1 cellular context compared by ENCODE assay signal in genomic region chr20:57586370-57586793, GRCh38.
TF ChIP-seq lines count a peak whose summit lies in the region.

No MANE protein-coding gene starts in this region.

TF ChIP-seq in HepG2, 621 proteins besides CTCF, POLR2A, EP300 and RAD21 (continued from another document and continues in another):
- TF ChIP-seq DMTF1 (CRISPR knock-in tag; IDR thresholded peaks at IDR 0.05) = no peak
- TF ChIP-seq PTBP1 (IDR thresholded peaks at IDR 0.05; ENCODE audit: low read depth, low read length, poor library complexity, severe bottlenecking) = no peak
- TF ChIP-seq ZBTB3 (CRISPR knock-in tag; IDR thresholded peaks at IDR 0.05; ENCODE audit: borderline replicate concordance, low read depth) = no peak
- TF ChIP-seq ZEB1 (IDR thresholded peaks at IDR 0.05; ENCODE audit: insufficient replicate concordance, low read depth) = no peak
- TF ChIP-seq IRF2 (CRISPR knock-in tag; IDR thresholded peaks at IDR 0.05) = peak; percentile 71
- TF ChIP-seq SKIL (CRISPR knock-in tag; IDR thresholded peaks at IDR 0.05; ENCODE audit: borderline replicate concordance) = no peak; the same call in 1 of the 2 replicates
- no peak for TF ChIP-seq ZBTB46 (CRISPR knock-in tag; IDR thresholded peaks at IDR 0.05; ENCODE audit: borderline replicate concordance)
- TF ChIP-seq SNAI1 (CRISPR knock-in tag; IDR thresholded peaks at IDR 0.05; ENCODE audit: borderline replicate concordance) = no peak
- TF ChIP-seq ZNF224 (CRISPR knock-in tag; IDR thresholded peaks at IDR 0.05) = no peak
- no peak; the same call in 1 of the 2 replicates for TF ChIP-seq YEATS2 (CRISPR knock-in tag; IDR thresholded peaks at IDR 0.05; ENCODE audit: borderline replicate concordance)
- peak; percentile 96 for TF ChIP-seq MTA1 (CRISPR knock-in tag; IDR thresholded peaks at IDR 0.05; ENCODE audit: borderline replicate concordance)
- peak; percentile 87 for TF ChIP-seq MED1 (CRISPR knock-in tag; IDR thresholded peaks at IDR 0.05)
- no peak for TF ChIP-seq FOXJ3 (CRISPR knock-in tag; IDR thresholded peaks at IDR 0.05; ENCODE audit: borderline replicate concordance)
- TF ChIP-seq NRL (CRISPR knock-in tag; IDR thresholded peaks at IDR 0.05; ENCODE audit: borderline replicate concordance) = no peak
- TF ChIP-seq ZNF557 (CRISPR knock-in tag; IDR thresholded peaks at IDR 0.05) = 0 out of 2 replicates have a peak, but pooled peaks have one; percentile 44
- peak; percentile 51; the same call in 1 of the 2 replicates for TF ChIP-seq JUN (CRISPR knock-in tag; IDR thresholded peaks at IDR 0.05)
- TF ChIP-seq SIN3B (IDR thresholded peaks at IDR 0.05; ENCODE audit: low read length) = no peak
- peak; percentile 65 for TF ChIP-seq TEAD3 (CRISPR knock-in tag; optimal IDR thresholded peaks at IDR 0.05; ENCODE audit: borderline replicate concordance)
- peak; percentile 77 for TF ChIP-seq HOXA3 (CRISPR knock-in tag; IDR thresholded peaks at IDR 0.05)
- peak; percentile 40; the same call in 1 of the 2 replicates for TF ChIP-seq IKZF5 (CRISPR knock-in tag; IDR thresholded peaks at IDR 0.05)
- no peak for TF ChIP-seq TFDP1 (CRISPR knock-in tag; IDR thresholded peaks at IDR 0.05; ENCODE audit: borderline replicate concordance)
- no peak for TF ChIP-seq ZNF282 (IDR thresholded peaks at IDR 0.05; ENCODE audit: partially characterized antibody)
- TF ChIP-seq ZNF614 (CRISPR knock-in tag; IDR thresholded peaks at IDR 0.05; ENCODE audit: borderline replicate concordance) = no peak; the same call in 1 of the 2 replicates
- TF ChIP-seq FOXO1 (CRISPR knock-in tag; IDR thresholded peaks at IDR 0.05) = peak; percentile 85
- TF ChIP-seq POLR2G (IDR thresholded peaks at IDR 0.05; ENCODE audit: low read depth, low read length) = no peak
- no peak for TF ChIP-seq SMAD3 (CRISPR knock-in tag; IDR thresholded peaks at IDR 0.05)
- peak; percentile 58; the same call in 1 of the 2 replicates for TF ChIP-seq ZFP37 (CRISPR knock-in tag; IDR thresholded peaks at IDR 0.05; ENCODE audit: borderline replicate concordance)
- no peak for TF ChIP-seq ZNF781 (CRISPR knock-in tag; IDR thresholded peaks at IDR 0.05; ENCODE audit: borderline replicate concordance, not compliant biosample characterization)
- no peak for TF ChIP-seq SP140L (CRISPR knock-in tag; IDR thresholded peaks at IDR 0.05; ENCODE audit: borderline replicate concordance)
- TF ChIP-seq SETDB1 (CRISPR knock-in tag; IDR thresholded peaks at IDR 0.05; ENCODE audit: borderline replicate concordance) = 0 out of 2 replicates have a peak, but pooled peaks have one; percentile 13
- TF ChIP-seq REPIN1 (CRISPR knock-in tag; IDR thresholded peaks at IDR 0.05; ENCODE audit: borderline replicate concordance, low read depth) = peak; percentile 73; the same call in 1 of the 2 replicates
- no peak for TF ChIP-seq RBM22 (optimal IDR thresholded peaks at IDR 0.05; ENCODE audit: low read length)
- no peak for TF ChIP-seq HIVEP1 (CRISPR knock-in tag; IDR thresholded peaks at IDR 0.05)
- TF ChIP-seq GFI1 (CRISPR knock-in tag; IDR thresholded peaks at IDR 0.05; ENCODE audit: borderline replicate concordance) = no peak
- TF ChIP-seq LRRFIP1 (CRISPR knock-in tag; conservative IDR thresholded peaks at IDR 0.05) = no peak
- TF ChIP-seq PBX2 (CRISPR knock-in tag; IDR thresholded peaks at IDR 0.05) = no peak
- peak; percentile 40; the same call in 1 of the 2 replicates for TF ChIP-seq ZNF768 (CRISPR knock-in tag; IDR thresholded peaks at IDR 0.05)
- no peak for TF ChIP-seq HINFP (CRISPR knock-in tag; IDR thresholded peaks at IDR 0.05; ENCODE audit: low read depth)
- no peak for TF ChIP-seq PHF5A (CRISPR knock-in tag; IDR thresholded peaks at IDR 0.05; ENCODE audit: low read depth, unreplicated experiment)
- no peak for TF ChIP-seq ZNF850 (CRISPR knock-in tag; conservative IDR thresholded peaks at IDR 0.05)
- 0 out of 2 replicates have a peak, but pooled peaks have one; percentile 58 for TF ChIP-seq SNAPC4 (CRISPR knock-in tag; IDR thresholded peaks at IDR 0.05)
- TF ChIP-seq ZNF562 (CRISPR knock-in tag; IDR thresholded peaks at IDR 0.05; ENCODE audit: borderline replicate concordance) = no peak
- peak; percentile 78 for TF ChIP-seq TBL1XR1 (IDR thresholded peaks at IDR 0.05; ENCODE audit: borderline replicate concordance, low read length, partially characterized antibody)
- no peak for TF ChIP-seq ZNF225 (CRISPR knock-in tag; IDR thresholded peaks at IDR 0.05)
- TF ChIP-seq ZNF232 (CRISPR knock-in tag; IDR thresholded peaks at IDR 0.05; ENCODE audit: borderline replicate concordance) = no peak
- TF ChIP-seq PRPF4 (IDR thresholded peaks at IDR 0.05; ENCODE audit: low read depth, low read length, poor library complexity, severe bottlenecking) = no peak
